8 cellular contexts compared by ENCODE assay signal in the genomic region with DNA sequence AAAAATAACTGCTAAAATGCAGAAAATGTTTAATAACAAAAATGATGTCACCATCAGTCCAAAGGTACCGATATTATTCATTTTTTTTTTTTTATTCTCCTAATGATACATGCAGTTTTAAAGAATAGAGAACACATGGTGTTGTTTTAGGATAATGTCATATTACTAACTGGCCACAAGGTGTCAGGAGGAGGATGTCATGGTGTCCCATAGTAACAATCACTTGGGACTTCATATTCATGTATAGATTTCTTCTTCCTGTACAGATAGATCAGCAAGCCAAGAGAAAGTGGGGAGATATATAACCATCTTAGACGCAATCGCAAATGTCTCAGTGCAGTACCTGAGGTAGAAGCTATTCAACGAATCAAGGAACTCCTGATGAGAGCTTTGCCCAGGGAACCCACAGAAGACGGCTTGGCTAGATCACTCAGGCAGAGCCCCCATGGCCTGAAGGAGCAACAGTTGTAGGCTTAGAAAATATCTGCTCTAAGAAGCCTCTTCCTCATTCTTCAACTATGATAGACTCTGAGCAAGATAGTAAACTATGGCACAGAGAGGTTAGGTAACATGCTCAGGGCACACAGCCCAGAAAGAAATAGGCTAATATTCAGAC. TPM values are rescaled to one million over a fixed set of nuclear protein-coding genes. Genes with fewer than 3 reads are reported as not detected.
DNase-seq lines count a peak whose midpoint lies in the region; ATAC-seq and TF ChIP-seq lines count a peak whose summit lies in the region.

No MANE protein-coding gene starts in this region.

- no peaks in the 10 kb centered on the region for H3K27me3 ChIP-seq in transverse colon

- H3K36me3 ChIP-seq in transverse colon = no peaks in the 10 kb centered on the region

- H3K9me3 ChIP-seq in transverse colon = no peaks in the 10 kb centered on the region

- no peak for TF ChIP-seq POLR2A in transverse colon (IDR thresholded peaks at IDR 0.05)

- H3K4me1 ChIP-seq in transverse colon = no peaks in the 10 kb centered on the region

- ATAC-seq in GM21390 (IDR thresholded peaks at IDR 0.05; ENCODE audit: unreplicated experiment) = peak; percentile 97

- intact Hi-C loops in transverse colon (cut with DNase I; ENCODE audit: low total_unique reads) (no loop called here), posterior vena cava (cut with DNase I) (no loop called here)

- 0 to 51% methylated on average over 1 to 5 of the region's 5 CpGs for WGBS in transverse colon (ENCODE audit: low coverage in 1 of 2), 2 donors

- no peak overlapping the region for H3K4me3 ChIP-seq in transverse colon

- peak; percentile 41 to 62 (median 56) for TF ChIP-seq CTCF in transverse colon (IDR thresholded peaks at IDR 0.05)

- H3K27ac ChIP-seq in transverse colon = no peak overlapping the region

- in situ Hi-C loops in transverse colon (cut with MboI; ENCODE audit: low pct_ligation_motif_present in 1 of 4, low pct_unique_long_range_greater_than_20kb in 1 of 4, low sequenced_read_pairs in 3 of 4) = loop anchor here in 2 of 4 donors (10.0 kb wide), 1 partner anchor 62 kb away; no protein-coding TSS in a partner anchor

- peak; percentile 85 for DNase-seq in SIG-M5 treated with dmso at 0.1 percent for 504 hours (lab: John Stamatoyannopoulos, UW; ENCODE audit: unreplicated experiment)
- no peak for DNase-seq in SIG-M5 (lab: John Stamatoyannopoulos, UW)
- DNase-seq in HT1080 (ENCODE audit: low read depth) = peak; percentile 27
- DNase-seq in SK-N-DZ (ENCODE audit: low spot score) = peak; percentile 16
- peak; percentile 13 for DNase-seq in globus pallidus (ENCODE audit: low spot score)
- DNase-seq in transverse colon = no peak
- no peak for DNase-seq in posterior vena cava (ENCODE audit: low spot score)

- no peak for TF ChIP-seq EP300 in transverse colon (IDR thresholded peaks at IDR 0.05; ENCODE audit: low read depth)

RNA-seq across cellular contexts. Expression of gene OR2T11, which starts 12.3 kb away (rescaled TPM):
- total RNA-seq in HT1080 (2014; rRNA removed; shearing (Covaris generic)) = not detected in 2 replicates
- polyA plus RNA-seq in HT1080 (2015; cell fraction: cytosol; rRNA removed) = not detected in 2 replicates
- polyA plus RNA-seq in HT1080 (2015; cell fraction: nucleus; rRNA removed) = not detected in 2 replicates
- polyA plus RNA-seq in SK-N-DZ (2014; cell fraction: cytosol; rRNA removed) = not detected in 2 replicates
- polyA plus RNA-seq in SK-N-DZ (2014; cell fraction: nucleus; rRNA removed) = not detected in 2 replicates
- total RNA-seq in transverse colon (not detected), posterior vena cava (not detected)

RNA-seq across cellular contexts. Expression of gene OR2T35, which starts 22.5 kb away (rescaled TPM):
- total RNA-seq in HT1080 (2014; rRNA removed; shearing (Covaris generic)) = not detected in 2 replicates
- not detected in 2 replicates for polyA plus RNA-seq in HT1080 (2015; cell fraction: cytosol; rRNA removed)
- not detected in 2 replicates for polyA plus RNA-seq in HT1080 (2015; cell fraction: nucleus; rRNA removed)
- not detected in 2 replicates for polyA plus RNA-seq in SK-N-DZ (2014; cell fraction: cytosol; rRNA removed)
- polyA plus RNA-seq in SK-N-DZ (2014; cell fraction: nucleus; rRNA removed) = not detected in 2 replicates
- total RNA-seq in transverse colon (not detected), posterior vena cava (not detected)

RNA-seq across cellular contexts. Expression of gene OR2T10, which starts 25.1 kb away (rescaled TPM):
- total RNA-seq in HT1080 (2014; rRNA removed; shearing (Covaris generic)) = not detected in 2 replicates
- not detected in 2 replicates for polyA plus RNA-seq in HT1080 (2015; cell fraction: cytosol; rRNA removed)
- not detected in 2 replicates for polyA plus RNA-seq in HT1080 (2015; cell fraction: nucleus; rRNA removed)
- polyA plus RNA-seq in SK-N-DZ (2014; cell fraction: cytosol; rRNA removed) = not detected in 2 replicates
- not detected in 2 replicates for polyA plus RNA-seq in SK-N-DZ (2014; cell fraction: nucleus; rRNA removed)
- total RNA-seq in transverse colon (not detected), posterior vena cava (not detected)

RNA-seq across cellular contexts. Expression of gene OR2T27, which starts 32.7 kb away (rescaled TPM):
- total RNA-seq in HT1080 (2014; rRNA removed; shearing (Covaris generic)) = not detected in 2 replicates
- not detected in 2 replicates for polyA plus RNA-seq in HT1080 (2015; cell fraction: cytosol; rRNA removed)
- polyA plus RNA-seq in HT1080 (2015; cell fraction: nucleus; rRNA removed) = not detected in 2 replicates
- polyA plus RNA-seq in SK-N-DZ (2014; cell fraction: cytosol; rRNA removed) = not detected in 2 replicates
- not detected in 2 replicates for polyA plus RNA-seq in SK-N-DZ (2014; cell fraction: nucleus; rRNA removed)
- not detected for total RNA-seq in transverse colon
- total RNA-seq in posterior vena cava = not detected

RNA-seq across cellular contexts. Expression of gene OR2T34, which starts 48.0 kb away (rescaled TPM):
- not detected in 2 replicates for total RNA-seq in HT1080 (2014; rRNA removed; shearing (Covaris generic))
- not detected in 2 replicates for polyA plus RNA-seq in HT1080 (2015; cell fraction: cytosol; rRNA removed)
- not detected in 2 replicates for polyA plus RNA-seq in HT1080 (2015; cell fraction: nucleus; rRNA removed)
- not detected in 2 replicates for polyA plus RNA-seq in SK-N-DZ (2014; cell fraction: cytosol; rRNA removed)
- polyA plus RNA-seq in SK-N-DZ (2014; cell fraction: nucleus; rRNA removed) = not detected in 2 replicates
- not detected for total RNA-seq in transverse colon
- not detected for total RNA-seq in posterior vena cava

Comparison
In these comparisons a context has a peak if more than half of its experiments do, and no peak if none do; other contexts are left out.
1. DNase-seq: peak in SIG-M5 treated with dmso at 0.1 percent for 504 hours (single experiment), HT1080 (single experiment), SK-N-DZ (single experiment) and globus pallidus (single experiment); none in SIG-M5 (single experiment), transverse colon (single experiment) and posterior vena cava (single experiment).